8 cellular contexts compared by ENCODE assay signal in the genomic region with DNA sequence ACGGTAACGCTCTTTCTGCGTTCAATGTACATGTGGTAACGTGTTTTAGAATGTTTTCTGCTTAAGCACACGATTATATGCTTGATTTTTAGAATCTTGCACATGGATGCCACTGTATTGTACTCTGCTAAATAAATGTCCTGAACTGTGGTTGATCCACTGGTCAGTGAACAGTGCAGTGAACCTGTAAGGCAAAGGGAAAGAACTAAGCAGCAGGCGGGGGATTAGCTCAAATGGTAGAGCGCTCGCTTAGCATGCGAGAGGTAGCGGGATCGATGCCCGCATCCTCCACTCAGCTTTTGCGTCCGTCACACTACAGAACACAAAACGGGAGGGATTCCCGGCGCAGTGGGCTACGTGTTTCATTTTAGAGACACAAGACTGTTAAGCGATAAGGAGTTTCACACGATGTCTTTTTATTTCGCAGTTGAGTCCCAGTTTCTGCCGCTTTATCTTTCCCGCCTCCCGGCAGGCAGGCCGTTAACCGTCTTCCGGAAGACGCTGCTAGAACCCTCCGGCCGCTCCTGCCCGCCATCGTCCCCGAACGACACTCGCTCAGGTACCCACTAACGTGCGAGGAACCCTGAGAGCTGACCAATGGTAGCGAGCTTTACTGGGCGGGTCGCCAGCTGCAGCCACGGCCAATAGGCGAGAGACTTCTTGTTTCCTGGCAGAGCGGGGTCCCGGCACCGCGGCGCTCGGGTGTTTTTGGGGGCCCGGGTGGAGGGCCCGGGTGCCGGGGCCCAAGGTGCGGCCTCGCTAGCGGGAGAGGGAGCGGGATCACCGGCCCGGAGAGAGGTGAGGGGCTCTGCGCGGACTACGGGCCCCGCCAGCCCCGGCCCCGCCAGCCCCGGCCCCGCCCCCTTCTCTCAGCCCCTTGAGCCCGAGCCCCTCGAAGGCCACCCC. TPM values are rescaled to one million over a fixed set of nuclear protein-coding genes. Genes with fewer than 3 reads are reported as not detected.
DNase-seq lines count a peak whose midpoint lies in the region; ATAC-seq, FAIRE-seq and TF ChIP-seq lines count a peak whose summit lies in the region.

A gene with protein sequence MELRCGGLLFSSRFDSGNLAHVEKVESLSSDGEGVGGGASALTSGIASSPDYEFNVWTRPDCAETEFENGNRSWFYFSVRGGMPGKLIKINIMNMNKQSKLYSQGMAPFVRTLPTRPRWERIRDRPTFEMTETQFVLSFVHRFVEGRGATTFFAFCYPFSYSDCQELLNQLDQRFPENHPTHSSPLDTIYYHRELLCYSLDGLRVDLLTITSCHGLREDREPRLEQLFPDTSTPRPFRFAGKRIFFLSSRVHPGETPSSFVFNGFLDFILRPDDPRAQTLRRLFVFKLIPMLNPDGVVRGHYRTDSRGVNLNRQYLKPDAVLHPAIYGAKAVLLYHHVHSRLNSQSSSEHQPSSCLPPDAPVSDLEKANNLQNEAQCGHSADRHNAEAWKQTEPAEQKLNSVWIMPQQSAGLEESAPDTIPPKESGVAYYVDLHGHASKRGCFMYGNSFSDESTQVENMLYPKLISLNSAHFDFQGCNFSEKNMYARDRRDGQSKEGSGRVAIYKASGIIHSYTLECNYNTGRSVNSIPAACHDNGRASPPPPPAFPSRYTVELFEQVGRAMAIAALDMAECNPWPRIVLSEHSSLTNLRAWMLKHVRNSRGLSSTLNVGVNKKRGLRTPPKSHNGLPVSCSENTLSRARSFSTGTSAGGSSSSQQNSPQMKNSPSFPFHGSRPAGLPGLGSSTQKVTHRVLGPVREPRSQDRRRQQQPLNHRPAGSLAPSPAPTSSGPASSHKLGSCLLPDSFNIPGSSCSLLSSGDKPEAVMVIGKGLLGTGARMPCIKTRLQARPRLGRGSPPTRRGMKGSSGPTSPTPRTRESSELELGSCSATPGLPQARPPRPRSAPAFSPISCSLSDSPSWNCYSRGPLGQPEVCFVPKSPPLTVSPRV (plus strand): TSS at position 673 of the 906 bp plus-strand sequence. CDS start 1,291 bp downstream, outside the sequence.

- peak; percentile 94 for DNase-seq in BE2C
- peak; percentile 98 for DNase-seq in GM19239 (ENCODE audit: insufficient read length, low spot score)
- peak; percentile 91 for DNase-seq in NCI-H510A treated with DMSO at 0.1 percent for 48 hours (lab: John Stamatoyannopoulos, UW)
- DNase-seq in activated CD4-positive, alpha-beta T cell treated with anti-CD3 and anti-CD28 coated beads for 1 hour, result peak; percentile 95
- DNase-seq in cerebellum (ENCODE audit: low spot score), result peak; percentile 95
- DNase-seq in kidney, result peak; percentile 99
- DNase-seq in stimulated activated CD4-positive, alpha-beta T cell treated with anti-CD3 and anti-CD28 coated beads, Interleukin-15, amount 100 ng/mL, for 1 hour (ENCODE audit: low read depth in 1 of 2, low spot score in 1 of 2), result peak; percentile 92 to 94

- ATAC-seq in HG03442 (IDR thresholded peaks at IDR 0.05; ENCODE audit: unreplicated experiment), result peak; percentile 63

- peaks cover 17% of the 10 kb centered on the region for H3K36me3 ChIP-seq in BE2C
- H3K36me3 ChIP-seq in kidney (ENCODE audit: control insufficient read depth in 1 of 2, insufficient read depth in 2 of 2, low read length in 2 of 2), result peaks cover 14 to 26% of the 10 kb centered on the region in 2 donors

- intact Hi-C loops in kidney (cut with DNase I), result no loop called here

- H3K27ac ChIP-seq in kidney (ENCODE audit: low read depth in 2 of 2, low read length in 2 of 2), result peak within 1 kb of the TSS; percentile 97

- H3K4me1 ChIP-seq in BE2C, result no peaks in the 10 kb centered on the region
- peaks cover 2 to 14% of the 10 kb centered on the region in 2 donors for H3K4me1 ChIP-seq in kidney (ENCODE audit: control insufficient read depth in 1 of 2, insufficient read depth in 1 of 2, low read depth in 1 of 2, low read length in 2 of 2)

- no peak for TF ChIP-seq CTCF in BE2C (IDR thresholded peaks at IDR 0.05; ENCODE audit: low read depth, low read length)
- no peak for TF ChIP-seq CTCF in kidney (IDR thresholded peaks at IDR 0.05; ENCODE audit: borderline replicate concordance, extremely low read depth, insufficient read depth)

- FAIRE-seq in GM19239 (lab: Jason Lieb, UNC), result peak; percentile 96
- no peak for FAIRE-seq in kidney (lab: Jason Lieb, UNC)

- H3K9me3 ChIP-seq in BE2C, result no peaks in the 10 kb centered on the region
- H3K9me3 ChIP-seq in kidney (ENCODE audit: control insufficient read depth in 1 of 2, low read length in 2 of 2), result no peaks in the 10 kb centered on the region

- H3K4me3 ChIP-seq in BE2C (ENCODE audit: low read depth, low read length) (peak within 1 kb of the TSS; percentile 79), kidney (ENCODE audit: low read length in 2 of 2) (peak within 1 kb of the TSS; percentile 87 to 90)

- H3K27me3 ChIP-seq in BE2C, result no peaks in the 10 kb centered on the region

- peak within 1 kb of the TSS; percentile 71 to 88 for H3K9ac ChIP-seq in kidney (ENCODE audit: low read length in 2 of 2)

RNA-seq across cellular contexts. Expression of the gene that starts here (rescaled TPM):
- 40.9 TPM for polyA plus RNA-seq in BE2C (2012; ENCODE audit: insufficient read depth, insufficient read length, low read depth)
- total RNA-seq in cerebellum (20.1 TPM), kidney (36.5 TPM)
- polyA plus RNA-seq in kidney (ENCODE audit: insufficient read depth, low read depth, low replicate concordance), result 33.4 TPM

Comparison
In these comparisons a context has a peak if more than half of its experiments do, and no peak if none do; other contexts are left out.
1. Peak in every context shown above with its lines: DNase-seq, ATAC-seq, H3K4me3 ChIP-seq and H3K27ac ChIP-seq.